17 cellular contexts compared by ENCODE assay signal in genomic region chr5:167985373-167985772, GRCh38.
A peak's percentile ranks its signal among the peaks of the same experiment; 100 is the strongest.
DNase-seq lines count a peak whose midpoint lies in the region; ATAC-seq and TF ChIP-seq lines count a peak whose summit lies in the region.
"Had no signal": no experiment of that assay in that cellular context is flagged by ENCODE, and none has a peak within 500 bp of the region (broad histone marks: within the 10 kb centered on the region; RNA-seq: fewer than 3 reads in every experiment).

No MANE protein-coding gene starts in this region.

- peak; percentile 44 for ATAC-seq in left lobe of liver
- no peak for ATAC-seq in GM21526 (IDR thresholded peaks at IDR 0.05; ENCODE audit: low FRiP score, unreplicated experiment)

- no peak overlapping the region for H3K4me3 ChIP-seq in epithelial cell of proximal tubule (ENCODE audit: low read depth, low read length)

- no peak for TF ChIP-seq CTCF in epithelial cell of proximal tubule (conservative IDR thresholded peaks at IDR 0.05; ENCODE audit: low read depth, low read length)

- DNase-seq in HuH-7.5 (ENCODE audit: low spot score), result peak; percentile 24
- peak; percentile 40 for DNase-seq in epithelial cell of proximal tubule (ENCODE audit: low read depth)
- no peak for DNase-seq in left lobe of liver (ENCODE audit: low spot score)
- peak; percentile 85 for DNase-seq in renal cortical epithelial cell (ENCODE audit: low read depth)
- no peak for DNase-seq in Ammon's horn (ENCODE audit: low spot score)
- DNase-seq in LoVo (ENCODE audit: low spot score), result no peak
- DNase-seq: BE2C, EL, GF-D8, H7, KBM-7, NCI-H1105, NCI-H2081, NCI-H2171, NCI-H524 treated with DMSO at 0.1 percent for 48 hours, OCI-M1 had no signal

Comparison
In these comparisons a context has a peak if more than half of its experiments do, and no peak if none do; other contexts are left out.
1. DNase-seq: peak in HuH-7.5 (single experiment), epithelial cell of proximal tubule (single experiment) and renal cortical epithelial cell (single experiment); none in left lobe of liver (single experiment), Ammon's horn (single experiment) and LoVo (single experiment).